In the genomic region with DNA sequence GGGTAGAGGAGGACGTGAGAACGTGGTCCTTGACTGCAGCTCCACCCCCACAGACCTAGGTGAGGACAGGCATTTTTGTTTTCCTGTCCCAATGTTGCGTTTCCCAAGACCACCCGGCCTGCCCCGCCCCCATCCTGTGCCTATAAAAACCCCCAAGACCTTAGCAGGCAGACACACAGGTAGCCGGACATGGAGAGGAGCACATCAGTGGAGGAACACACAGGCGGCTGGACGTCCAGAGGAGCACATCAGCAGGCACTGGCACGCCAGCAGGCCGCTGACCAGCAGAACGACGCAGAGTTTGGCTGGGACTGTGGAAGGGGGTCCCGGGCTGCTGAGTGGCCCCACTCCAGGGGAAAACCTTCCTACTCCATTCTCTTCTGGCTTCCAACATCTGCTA, we compare ENCODE assay signal across 8 cellular contexts. TPM values are rescaled to one million over a fixed set of nuclear protein-coding genes. Genes with fewer than 3 reads are reported as not detected.
DNase-seq lines count a peak whose midpoint lies in the region; ATAC-seq and TF ChIP-seq lines count a peak whose summit lies in the region.

No MANE protein-coding gene starts in this region.

- no peak overlapping the region for H3K18ac ChIP-seq in IMR-90 (ENCODE audit: low read depth, low read length)

- TF ChIP-seq CTCF in IMR-90 (conservative IDR thresholded peaks at IDR 0.05; ENCODE audit: low read depth, low read length): no peak
- TF ChIP-seq CTCF in uterus (IDR thresholded peaks at IDR 0.05): no peak

- H2AFZ ChIP-seq in IMR-90 (replicated peaks; ENCODE audit: low read length, poor library complexity): no peak overlapping the region

- no peak overlapping the region for H2BK20ac ChIP-seq in IMR-90 (ENCODE audit: low read depth, low read length)

- H3K4me3 ChIP-seq in BLaER1 treated with 17β-estradiol and CSF1 and Interleukin-3, amounts not matched to agents 10 nM and 100 nM: peak overlapping the region in 1 of 10 experiments; percentile 43; a peak in 2 of 20 replicates
- no peak overlapping the region for H3K4me3 ChIP-seq in IMR-90 (ENCODE audit: insufficient read depth, low read depth, low read length)
- H3K4me3 ChIP-seq in mucosa of rectum (ENCODE audit: low read length in 2 of 2): peak overlapping the region; percentile 54 to 71
- no peak overlapping the region for H3K4me3 ChIP-seq in SJCRH30
- peak overlapping the region in 1 of 2 donors; percentile 28 for H3K4me3 ChIP-seq in uterus

- POLR2A ChIA-PET in IMR-90 (lab: Charles Lee; ENCODE audit: unreplicated experiment): no interaction called here

- no peak overlapping the region for H2BK15ac ChIP-seq in IMR-90 (ENCODE audit: low read depth, low read length)

- H3K9me3 ChIP-seq in BLaER1 treated with 17β-estradiol and CSF1 and Interleukin-3, amounts not matched to agents 10 nM and 100 nM (replicated peaks in 1 of 11): no peaks in the 10 kb centered on the region
- H3K9me3 ChIP-seq in IMR-90 (ENCODE audit: control insufficient read depth, insufficient read depth, low read length): no peaks in the 10 kb centered on the region
- H3K9me3 ChIP-seq in mucosa of rectum (ENCODE audit: control insufficient read depth in 2 of 2, low read length in 2 of 2): no peaks in the 10 kb centered on the region
- no peaks in the 10 kb centered on the region; the same call in none of the 2 replicates for H3K9me3 ChIP-seq in SJCRH30 (replicated peaks)
- no peaks in the 10 kb centered on the region for H3K9me3 ChIP-seq in uterus

- no peak overlapping the region for H4K8ac ChIP-seq in IMR-90 (ENCODE audit: low read depth in 2 of 2, low read length in 2 of 2)

- H4K20me1 ChIP-seq in BLaER1 treated with 17β-estradiol and CSF1 and Interleukin-3, amounts not matched to agents 10 nM and 100 nM: no peaks in the 10 kb centered on the region
- no peaks in the 10 kb centered on the region for H4K20me1 ChIP-seq in IMR-90 (ENCODE audit: insufficient read depth, low read length)

- H3K27ac ChIP-seq in BLaER1 treated with 17β-estradiol and CSF1 and Interleukin-3, amounts not matched to agents 10 nM and 100 nM: no peak overlapping the region
- H3K27ac ChIP-seq in IMR-90 (ENCODE audit: insufficient read depth, low read length) (no peak overlapping the region), mucosa of rectum (ENCODE audit: low read depth in 2 of 2, low read length in 2 of 2) (no peak overlapping the region), SJCRH30 (no peak overlapping the region), uterus (no peak overlapping the region)

- peak overlapping the region; percentile 52 to 89 (median 68) for H3K4me2 ChIP-seq in BLaER1 treated with 17β-estradiol and CSF1 and Interleukin-3, amounts not matched to agents 10 nM and 100 nM
- H3K4me2 ChIP-seq in IMR-90 (ENCODE audit: low read depth, low read length): peak overlapping the region; percentile 99

- no peak overlapping the region for H3K56ac ChIP-seq in IMR-90 (ENCODE audit: extremely low read depth, insufficient read depth, low read length)

- H4K5ac ChIP-seq in IMR-90 (ENCODE audit: low read depth, low read length): no peak overlapping the region

- H3K79me1 ChIP-seq in IMR-90 (ENCODE audit: low read depth in 1 of 2, low read length in 2 of 2): no peaks in the 10 kb centered on the region

- no peak for ATAC-seq in IMR-90 (ENCODE audit: low read depth)
- ATAC-seq in GM19397 (IDR thresholded peaks at IDR 0.05; ENCODE audit: unreplicated experiment): no peak

- no peak overlapping the region for H3K4ac ChIP-seq in IMR-90 (ENCODE audit: low read depth, low read length)

- dilution Hi-C loops in IMR-90 (cut with HindIII; ENCODE audit: low sequenced_read_pairs, unreplicated experiment): no loop called here

- WGBS in IMR-90 (ENCODE audit: extremely low coverage in 2 of 2, insufficient read length in 1 of 2), 2 experiments: no CpG with 5 or more reads among the region's 13 CpGs

- DNase-seq in IMR-90 (no peak), SJCRH30 (no peak), medulla oblongata (ENCODE audit: extremely low spot score) (no peak), uterus (no peak)
- DNase-seq in central memory CD4-positive, alpha-beta T cell: peak; percentile 1

- peak overlapping the region in 1 of 11 experiments; percentile 46; a peak in 1 of 22 replicates for H3K9ac ChIP-seq in BLaER1 treated with 17β-estradiol and CSF1 and Interleukin-3, amounts not matched to agents 10 nM and 100 nM
- H3K9ac ChIP-seq in IMR-90 (ENCODE audit: low read depth, low read length) (no peak overlapping the region), mucosa of rectum (ENCODE audit: low read depth in 1 of 2, low read length in 2 of 2) (peak overlapping the region in 1 of 2 donors; percentile 14)

- H4K91ac ChIP-seq in IMR-90 (ENCODE audit: insufficient read depth, low read depth, low read length): no peak overlapping the region

- no peak for TF ChIP-seq RAD21 in IMR-90 (IDR thresholded peaks at IDR 0.05; ENCODE audit: low read length)

- H3K4me1 ChIP-seq in BLaER1 treated with 17β-estradiol and CSF1 and Interleukin-3, amounts not matched to agents 10 nM and 100 nM: peaks cover 12 to 22% (median 16%) of the 10 kb centered on the region in 10 experiments
- no peaks in the 10 kb centered on the region for H3K4me1 ChIP-seq in IMR-90 (ENCODE audit: control insufficient read depth, insufficient read depth, low read length)
- peaks cover 5 to 7% of the 10 kb centered on the region in 2 donors for H3K4me1 ChIP-seq in mucosa of rectum (ENCODE audit: control insufficient read depth in 2 of 2, insufficient read depth in 2 of 2, low read length in 2 of 2)
- H3K4me1 ChIP-seq in SJCRH30: no peaks in the 10 kb centered on the region; the same call in 1 of the 2 replicates
- no peaks in the 10 kb centered on the region for H3K4me1 ChIP-seq in uterus

- H3K14ac ChIP-seq in IMR-90 (replicated peaks; ENCODE audit: low read depth, low read length): no peak overlapping the region

- TF ChIP-seq POLR2A in IMR-90 (IDR thresholded peaks at IDR 0.05; ENCODE audit: low read depth, low read length): no peak
- TF ChIP-seq POLR2A in uterus (IDR thresholded peaks at IDR 0.05): no peak

- in situ Hi-C loops in IMR-90 (cut with MboI; ENCODE audit: low sequenced_read_pairs): no loop called here

- H2BK120ac ChIP-seq in IMR-90 (ENCODE audit: low read depth, low read length): no peak overlapping the region

- H3K9me1 ChIP-seq in IMR-90 (ENCODE audit: insufficient read depth, low read length): no peaks in the 10 kb centered on the region

- H2AK5ac ChIP-seq in IMR-90 (ENCODE audit: low read depth, low read length): no peak overlapping the region

- CTCF ChIA-PET in IMR-90 (lab: Yijun Ruan, JAX): interaction anchor here (0.5 kb wide), 1 partner anchor 209 kb away, joined by 3 read pairs; no protein-coding TSS in a partner anchor

- no peak overlapping the region for H2BK5ac ChIP-seq in IMR-90 (ENCODE audit: low read depth, low read length, poor library complexity, severe bottlenecking)

- H3K36me3 ChIP-seq in BLaER1 treated with 17β-estradiol and CSF1 and Interleukin-3, amounts not matched to agents 10 nM and 100 nM: no peaks in the 10 kb centered on the region
- no peaks in the 10 kb centered on the region for H3K36me3 ChIP-seq in IMR-90 (ENCODE audit: control insufficient read depth, insufficient read depth, low read length)
- H3K36me3 ChIP-seq in mucosa of rectum (ENCODE audit: control insufficient read depth in 2 of 2, insufficient read depth in 2 of 2, low read length in 2 of 2): no peaks in the 10 kb centered on the region
- no peaks in the 10 kb centered on the region; the same call in 1 of the 2 replicates for H3K36me3 ChIP-seq in SJCRH30
- H3K36me3 ChIP-seq in uterus: no peaks in the 10 kb centered on the region

- H3K27me3 ChIP-seq in BLaER1 treated with 17β-estradiol and CSF1 and Interleukin-3, amounts not matched to agents 10 nM and 100 nM: no peaks in the 10 kb centered on the region
- peaks cover 27% of the 10 kb centered on the region for H3K27me3 ChIP-seq in IMR-90 (ENCODE audit: control insufficient read depth, insufficient read depth, low read length)
- H3K27me3 ChIP-seq in mucosa of rectum (ENCODE audit: control insufficient read depth in 2 of 2, insufficient read depth in 2 of 2, low read length in 2 of 2): no peaks in the 10 kb centered on the region
- H3K27me3 ChIP-seq in SJCRH30: peaks cover 21% of the 10 kb centered on the region
- no peaks in the 10 kb centered on the region for H3K27me3 ChIP-seq in uterus

- no peak overlapping the region for H3K23ac ChIP-seq in IMR-90 (ENCODE audit: low read depth, low read length)

- H2AK9ac ChIP-seq in IMR-90 (replicated peaks; ENCODE audit: low read depth, low read length, poor library complexity): no peak overlapping the region

- BruUV-seq in IMR-90 (replicated peaks; lab: Mats Ljungman, UMichigan): no TSS peak

- intact Hi-C loops in IMR-90 (cut with micrococcal nuclease): no loop called here
- intact Hi-C loops in uterus (cut with DNase I; ENCODE audit: low total_unique reads): no loop called here

RNA-seq across cellular contexts. Expression of gene HMGCL, which starts 12.7 kb away (rescaled TPM):
- 31.9 and 33.5 TPM in 2 replicates for total RNA-seq in IMR-90 (2012; rRNA removed)
- 25.3 and 30.6 TPM in 2 replicates for polyA plus RNA-seq in IMR-90 (2012; rRNA removed)
- 15.7 and 28.3 TPM in 2 replicates for polyA plus RNA-seq in IMR-90 (2012; cell fraction: cytosol; rRNA removed)
- polyA plus RNA-seq in IMR-90 (2012; cell fraction: nucleus; rRNA removed; ENCODE audit: low replicate concordance): 17.3 and 23.9 TPM in 2 replicates
- 8.8 and 9.2 TPM in 2 replicates for total RNA-seq in SJCRH30 (2014; rRNA removed; shearing (Covaris generic))
- total RNA-seq in uterus: 10 to 100 TPM; 31.0 to 46.6 (median 32.6) TPM

RNA-seq across cellular contexts. Expression of gene FUCA1, which starts 30.2 kb away (rescaled TPM):
- 2.8 and 2.9 TPM in 2 replicates for total RNA-seq in IMR-90 (2012; rRNA removed)
- polyA plus RNA-seq in IMR-90 (2012; rRNA removed): 2.5 and 3.5 TPM in 2 replicates
- polyA plus RNA-seq in IMR-90 (2012; cell fraction: cytosol; rRNA removed): 1.7 and 2.7 TPM in 2 replicates
- 0.67 and 3.0 TPM in 2 replicates for polyA plus RNA-seq in IMR-90 (2012; cell fraction: nucleus; rRNA removed; ENCODE audit: low replicate concordance)
- 0.18 TPM in 1 of 2 replicates, not detected in the other for total RNA-seq in SJCRH30 (2014; rRNA removed; shearing (Covaris generic))
- 10 to 100 TPM in 3 of 4 donors, 1 to 10 TPM in 1; 1.8 to 50.0 (median 23.0) TPM for total RNA-seq in uterus

RNA-seq across cellular contexts. Expression of gene GALE, which starts 37.4 kb away (rescaled TPM):
- total RNA-seq in IMR-90 (2012; rRNA removed) (28.3 and 31.7 TPM in 2 replicates), uterus (10 to 100 TPM; 14.1 to 16.7 (median 15.0) TPM)
- 39.9 and 44.5 TPM in 2 replicates for polyA plus RNA-seq in IMR-90 (2012; rRNA removed)
- polyA plus RNA-seq in IMR-90 (2012; cell fraction: cytosol; rRNA removed): 35.1 and 46.3 TPM in 2 replicates
- polyA plus RNA-seq in IMR-90 (2012; cell fraction: nucleus; rRNA removed; ENCODE audit: low replicate concordance): 56.9 and 85.3 TPM in 2 replicates
- total RNA-seq in SJCRH30 (2014; rRNA removed; shearing (Covaris generic)): 31.5 and 34.9 TPM in 2 replicates

RNA-seq across cellular contexts. Expression of gene LYPLA2, which starts 47.0 kb away (rescaled TPM):
- total RNA-seq in IMR-90 (2012; rRNA removed) (43.9 and 44.3 TPM in 2 replicates), uterus (10 to 100 TPM in 3 of 4 donors, 1 to 10 TPM in 1; 4.6 to 33.5 (median 20.3) TPM)
- 78.6 and 88.5 TPM in 2 replicates for polyA plus RNA-seq in IMR-90 (2012; rRNA removed)
- polyA plus RNA-seq in IMR-90 (2012; cell fraction: cytosol; rRNA removed): 47.5 and 98.1 TPM in 2 replicates
- 93.3 and 237 TPM in 2 replicates for polyA plus RNA-seq in IMR-90 (2012; cell fraction: nucleus; rRNA removed; ENCODE audit: low replicate concordance)
- 61.2 and 66.8 TPM in 2 replicates for total RNA-seq in SJCRH30 (2014; rRNA removed; shearing (Covaris generic))

RNA-seq across cellular contexts. Expression of gene PITHD1, which starts 59.7 kb away (rescaled TPM):
- total RNA-seq in IMR-90 (2012; rRNA removed): 23.8 and 34.2 TPM in 2 replicates
- polyA plus RNA-seq in IMR-90 (2012; rRNA removed): 31.8 and 32.0 TPM in 2 replicates
- polyA plus RNA-seq in IMR-90 (2012; cell fraction: cytosol; rRNA removed): 18.3 and 34.6 TPM in 2 replicates
- 10.8 and 29.0 TPM in 2 replicates for polyA plus RNA-seq in IMR-90 (2012; cell fraction: nucleus; rRNA removed; ENCODE audit: low replicate concordance)
- 50.2 and 53.1 TPM in 2 replicates for total RNA-seq in SJCRH30 (2014; rRNA removed; shearing (Covaris generic))
- 10 to 100 TPM; 27.4 to 59.0 (median 49.9) TPM for total RNA-seq in uterus

Comparison
In these comparisons a context has a peak if more than half of its experiments do, and no peak if none do; other contexts are left out.
1. H3K4me3 ChIP-seq: peak in mucosa of rectum (2 of 2); none in IMR-90 (single experiment) and SJCRH30 (single experiment).